ENCODE assay signal across 35 cellular contexts in genomic region chr1:55524013-55524412, GRCh38.
"Had no signal": no experiment of that assay in that cellular context is flagged by ENCODE, and none has a peak within 500 bp of the region (broad histone marks: within the 10 kb centered on the region; RNA-seq: fewer than 3 reads in every experiment).

No MANE protein-coding gene starts in this region.

- DNase-seq: activated CD4-positive, alpha-beta memory T cell treated with anti-CD3 and anti-CD28 coated beads, Interleukin-2, amount 10 ng/mL, durations not matched to agents 7 days and 5 days; activated CD4-positive, alpha-beta T cell treated with anti-CD3 and anti-CD28 coated beads for 1 hour; activated CD4-positive, alpha-beta T cell treated with anti-CD3 and anti-CD28 coated beads for 48 hours; activated CD4-positive, CD25-positive, alpha-beta regulatory T cell; activated CD8-positive, alpha-beta memory T cell treated with anti-CD3 and anti-CD28 coated beads for 24 hours; activated CD8-positive, alpha-beta memory T cell treated with anti-CD3 and anti-CD28 coated beads, Interleukin-2, amount 10 ng/mL, durations not matched to agents 7 days and 5 days; activated CD8-positive, alpha-beta memory T cell treated with anti-CD3 and anti-CD28 coated beads, Interleukin-2, amount 50 U/mL, for 48 hours; activated effector memory CD4-positive, alpha-beta T cell treated with Interleukin-2 at 50 U/mL for 16 hours; activated naive CD4-positive, alpha-beta T cell treated with anti-CD3 and anti-CD28 coated beads, Interleukin-2, amount 10 ng/mL, durations not matched to agents 7 days and 5 days; activated naive CD8-positive, alpha-beta T cell treated with anti-CD3 and anti-CD28 coated beads, Interleukin-2, amount 50 U/mL, for 24 hours; activated T-cell treated with anti-CD3 and anti-CD28 coated beads, Interleukin-2, amount 50 U/mL, for 48 hours; anterior cingulate cortex; brain microvascular endothelial cell; central memory CD4-positive, alpha-beta T cell; Kasumi-1; KG1; MG63; MV-4-11; NCI-H1092; NCI-H146; NCI-H187; NCI-H2029 treated with DMSO at 0.1 percent for 48 hours; NCI-H2107; NCI-H2171; NCI-H510A; NCI-H748 treated with DMSO at 0.1 percent for 48 hours; NK-92 treated with Interleukin-12 subunit alpha and Interleukin-12 subunit beta, amount 100 ng/mL, for 24 hours; PC-3; SIG-M5; SW 1271; T1000; WERI-Rb-1 had no signal

- H3K4me3 ChIP-seq: MG63 had no signal

- H3K27ac ChIP-seq: brain microvascular endothelial cell, RWPE1, WERI-Rb-1 had no signal

- H3K36me3 ChIP-seq: brain microvascular endothelial cell, MG63, WERI-Rb-1 had no signal

- FAIRE-seq: RCC 7860 had no signal

- H3K27me3 ChIP-seq: brain microvascular endothelial cell, MG63 had no signal

- ATAC-seq: activated CD8-positive, alpha-beta memory T cell treated with anti-CD3 and anti-CD28 coated beads, Interleukin-2, amount 10 ng/mL, durations not matched to agents 7 days and 5 days; activated naive CD8-positive, alpha-beta T cell treated with anti-CD3 and anti-CD28 coated beads, Interleukin-2, amount 50 U/mL, for 24 hours; PC-3; Right ventricle myocardium inferior had no signal

- H3K9me3 ChIP-seq: MG63 had no signal
